1 cellular context compared by ENCODE assay signal in genomic region chr4:147658501-147658900, GRCh38.
TF ChIP-seq lines count a peak whose summit lies in the region.

No MANE protein-coding gene starts in this region.

TF ChIP-seq in GM23338, 12 proteins besides CTCF, POLR2A, EP300 and RAD21 (continued from another document):
- TF ChIP-seq CREB1 (CRISPR knock-in tag; IDR thresholded peaks at IDR 0.05; ENCODE audit: low read depth) (no peak), ZNF114 (CRISPR knock-in tag; IDR thresholded peaks at IDR 0.05) (no peak), POLR2AphosphoS5 (IDR thresholded peaks at IDR 0.05; ENCODE audit: low read depth) (no peak), JUNB (IDR thresholded peaks at IDR 0.05; ENCODE audit: unreplicated experiment) (no peak), STAT1 (IDR thresholded peaks at IDR 0.05; ENCODE audit: unreplicated experiment) (no peak), ZNF331 (CRISPR knock-in tag; IDR thresholded peaks at IDR 0.05; ENCODE audit: low read depth) (no peak), NANOG (IDR thresholded peaks at IDR 0.05; ENCODE audit: borderline replicate concordance) (no peak), EZH2phosphoT487 (IDR thresholded peaks at IDR 0.05; ENCODE audit: unreplicated experiment) (no peak), EZH2 (IDR thresholded peaks at IDR 0.05; ENCODE audit: low read depth, unreplicated experiment) (no peak), ETS1 (IDR thresholded peaks at IDR 0.05) (no peak)
- TF ChIP-seq, protein P1, sequence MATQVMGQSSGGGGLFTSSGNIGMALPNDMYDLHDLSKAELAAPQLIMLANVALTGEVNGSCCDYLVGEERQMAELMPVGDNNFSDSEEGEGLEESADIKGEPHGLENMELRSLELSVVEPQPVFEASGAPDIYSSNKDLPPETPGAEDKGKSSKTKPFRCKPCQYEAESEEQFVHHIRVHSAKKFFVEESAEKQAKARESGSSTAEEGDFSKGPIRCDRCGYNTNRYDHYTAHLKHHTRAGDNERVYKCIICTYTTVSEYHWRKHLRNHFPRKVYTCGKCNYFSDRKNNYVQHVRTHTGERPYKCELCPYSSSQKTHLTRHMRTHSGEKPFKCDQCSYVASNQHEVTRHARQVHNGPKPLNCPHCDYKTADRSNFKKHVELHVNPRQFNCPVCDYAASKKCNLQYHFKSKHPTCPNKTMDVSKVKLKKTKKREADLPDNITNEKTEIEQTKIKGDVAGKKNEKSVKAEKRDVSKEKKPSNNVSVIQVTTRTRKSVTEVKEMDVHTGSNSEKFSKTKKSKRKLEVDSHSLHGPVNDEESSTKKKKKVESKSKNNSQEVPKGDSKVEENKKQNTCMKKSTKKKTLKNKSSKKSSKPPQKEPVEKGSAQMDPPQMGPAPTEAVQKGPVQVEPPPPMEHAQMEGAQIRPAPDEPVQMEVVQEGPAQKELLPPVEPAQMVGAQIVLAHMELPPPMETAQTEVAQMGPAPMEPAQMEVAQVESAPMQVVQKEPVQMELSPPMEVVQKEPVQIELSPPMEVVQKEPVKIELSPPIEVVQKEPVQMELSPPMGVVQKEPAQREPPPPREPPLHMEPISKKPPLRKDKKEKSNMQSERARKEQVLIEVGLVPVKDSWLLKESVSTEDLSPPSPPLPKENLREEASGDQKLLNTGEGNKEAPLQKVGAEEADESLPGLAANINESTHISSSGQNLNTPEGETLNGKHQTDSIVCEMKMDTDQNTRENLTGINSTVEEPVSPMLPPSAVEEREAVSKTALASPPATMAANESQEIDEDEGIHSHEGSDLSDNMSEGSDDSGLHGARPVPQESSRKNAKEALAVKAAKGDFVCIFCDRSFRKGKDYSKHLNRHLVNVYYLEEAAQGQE (IDR thresholded peaks at IDR 0.05; ENCODE audit: unreplicated experiment): no peak
